1 cellular context compared by ENCODE assay signal in the genomic region with DNA sequence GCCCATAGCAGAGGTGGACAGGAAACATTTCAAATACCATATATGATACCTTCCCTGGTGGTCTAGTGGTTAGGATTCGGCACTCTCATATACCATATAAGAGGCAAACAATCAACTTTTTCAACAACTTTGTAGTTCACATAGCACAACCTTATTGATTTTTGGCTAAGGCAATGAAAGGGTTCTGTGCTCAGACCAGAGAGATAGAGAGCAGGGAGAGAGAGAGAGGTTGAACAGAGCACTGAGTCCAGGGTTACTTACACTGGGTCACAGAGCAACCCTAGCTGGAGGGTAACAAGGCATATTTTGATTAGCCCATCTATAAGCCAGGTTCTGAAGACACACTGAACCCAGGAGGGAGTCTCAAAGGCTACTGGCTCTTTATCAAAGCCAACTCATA.
TF ChIP-seq lines count a peak whose summit lies in the region.

No MANE protein-coding gene starts in this region.

TF ChIP-seq in H1, 55 proteins besides CTCF, POLR2A, EP300 and RAD21:
- TF ChIP-seq, protein P1, sequence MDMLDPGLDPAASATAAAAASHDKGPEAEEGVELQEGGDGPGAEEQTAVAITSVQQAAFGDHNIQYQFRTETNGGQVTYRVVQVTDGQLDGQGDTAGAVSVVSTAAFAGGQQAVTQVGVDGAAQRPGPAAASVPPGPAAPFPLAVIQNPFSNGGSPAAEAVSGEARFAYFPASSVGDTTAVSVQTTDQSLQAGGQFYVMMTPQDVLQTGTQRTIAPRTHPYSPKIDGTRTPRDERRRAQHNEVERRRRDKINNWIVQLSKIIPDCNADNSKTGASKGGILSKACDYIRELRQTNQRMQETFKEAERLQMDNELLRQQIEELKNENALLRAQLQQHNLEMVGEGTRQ (IDR thresholded peaks at IDR 0.05; ENCODE audit: low read length): no peak
- TF ChIP-seq CHD1 (IDR thresholded peaks at IDR 0.05; ENCODE audit: low read depth, low read length) (no peak), EZH2 (IDR thresholded peaks at IDR 0.05; ENCODE audit: low read depth, low read length, severe bottlenecking) (no peak), TAF1 (IDR thresholded peaks at IDR 0.05; ENCODE audit: low read depth, low read length) (no peak), SUZ12 (IDR thresholded peaks at IDR 0.05; ENCODE audit: low read length) (no peak), TBP (IDR thresholded peaks at IDR 0.05; ENCODE audit: low read depth, low read length) (no peak), TCF12 (IDR thresholded peaks at IDR 0.05; ENCODE audit: low read depth, low read length) (no peak), CREB1 (IDR thresholded peaks at IDR 0.05) (no peak), RFX5 (IDR thresholded peaks at IDR 0.05; ENCODE audit: borderline replicate concordance, low read depth, low read length) (no peak), MAFK (IDR thresholded peaks at IDR 0.05; ENCODE audit: low read depth, low read length) (no peak), YY1 (IDR thresholded peaks at IDR 0.05; ENCODE audit: low read depth, low read length) (no peak), TAF7 (optimal IDR thresholded peaks at IDR 0.05; ENCODE audit: borderline replicate concordance, low read depth, low read length) (no peak), EGR1 (IDR thresholded peaks at IDR 0.05; ENCODE audit: borderline replicate concordance, low read depth, low read length) (no peak), CEBPB (IDR thresholded peaks at IDR 0.05; ENCODE audit: low read depth, low read length) (no peak)
TF ChIP-seq in H1: peak in this region for 0.
